3 cellular contexts compared by ENCODE assay signal in genomic region chr11:97621282-97621681, GRCh38.
TF ChIP-seq lines count a peak whose summit lies in the region.

No MANE protein-coding gene starts in this region.

TF ChIP-seq in HepG2, 621 proteins besides CTCF, POLR2A, EP300 and RAD21:
- TF ChIP-seq KLF9 (CRISPR knock-in tag; IDR thresholded peaks at IDR 0.05; ENCODE audit: low read depth) (no peak), FUBP1 (CRISPR knock-in tag; IDR thresholded peaks at IDR 0.05; ENCODE audit: borderline replicate concordance) (no peak), JUNB (CRISPR knock-in tag; IDR thresholded peaks at IDR 0.05; ENCODE audit: borderline replicate concordance) (no peak), SOX6 (IDR thresholded peaks at IDR 0.05) (no peak), SOX6 (CRISPR knock-in tag; IDR thresholded peaks at IDR 0.05) (no peak), MAFF (IDR thresholded peaks at IDR 0.05; ENCODE audit: low read depth, low read length) (peak; percentile 19; the same call in 1 of the 2 replicates), ZNF747 (CRISPR knock-in tag; IDR thresholded peaks at IDR 0.05; ENCODE audit: borderline replicate concordance) (no peak), GATAD2A (CRISPR knock-in tag; IDR thresholded peaks at IDR 0.05) (no peak), NFE2L2 (IDR thresholded peaks at IDR 0.05; ENCODE audit: low read length) (0 out of 2 replicates have a peak, but pooled peaks have one; percentile 24), SRSF9 (IDR thresholded peaks at IDR 0.05; ENCODE audit: borderline replicate concordance, insufficient read depth, low read depth, low read length, poor library complexity, severe bottlenecking) (no peak), ZNF605 (CRISPR knock-in tag; IDR thresholded peaks at IDR 0.05) (no peak), YEATS2 (CRISPR knock-in tag; IDR thresholded peaks at IDR 0.05; ENCODE audit: borderline replicate concordance) (no peak), TEF (CRISPR knock-in tag; IDR thresholded peaks at IDR 0.05) (no peak), MAFK (conservative IDR thresholded peaks at IDR 0.05 in 1 of 2, IDR thresholded peaks at IDR 0.05 in 1 of 2; ENCODE audit: low read length in 2 of 2) (peak in 1 of 2 experiments; percentile 55; a peak in 3 of 4 replicates), ZNF484 (CRISPR knock-in tag; IDR thresholded peaks at IDR 0.05; ENCODE audit: borderline replicate concordance, low read depth) (no peak), ZNF264 (CRISPR knock-in tag; IDR thresholded peaks at IDR 0.05) (no peak), ZNF788 (CRISPR knock-in tag; IDR thresholded peaks at IDR 0.05; ENCODE audit: borderline replicate concordance) (no peak), KMT2A (CRISPR knock-in tag; IDR thresholded peaks at IDR 0.05) (no peak), ZFP62 (CRISPR knock-in tag; IDR thresholded peaks at IDR 0.05) (no peak), HOXA7 (CRISPR knock-in tag; IDR thresholded peaks at IDR 0.05) (no peak), ZNF354B (CRISPR knock-in tag; IDR thresholded peaks at IDR 0.05) (no peak), ZNF34 (CRISPR knock-in tag; IDR thresholded peaks at IDR 0.05; ENCODE audit: borderline replicate concordance) (no peak), GABPA (IDR thresholded peaks at IDR 0.05; ENCODE audit: low read depth, low read length) (no peak), GABPA (CRISPR knock-in tag; IDR thresholded peaks at IDR 0.05; ENCODE audit: low read depth) (no peak)
TF ChIP-seq in HepG2: peak in this region for 3.

TF ChIP-seq in IMR-90, 13 proteins besides CTCF, POLR2A, EP300 and RAD21:
- TF ChIP-seq CHD1 (IDR thresholded peaks at IDR 0.05; ENCODE audit: low read depth, low read length) (no peak), NFE2L2 (IDR thresholded peaks at IDR 0.05; ENCODE audit: low read depth, low read length) (0 out of 2 replicates have a peak, but pooled peaks have one; percentile 10), CEBPB (IDR thresholded peaks at IDR 0.05; ENCODE audit: low read depth, low read length) (no peak), MAFK (IDR thresholded peaks at IDR 0.05; ENCODE audit: low read depth, low read length) (0 out of 2 replicates have a peak, but pooled peaks have one; percentile 1), MXI1 (IDR thresholded peaks at IDR 0.05; ENCODE audit: borderline replicate concordance, low read depth, low read length) (no peak)

TF ChIP-seq in K562, 482 proteins besides CTCF, POLR2A, EP300 and RAD21:
- TF ChIP-seq ZNF316 (IDR thresholded peaks at IDR 0.05) (peak; percentile 77), KLF16 (IDR thresholded peaks at IDR 0.05) (no peak), ZNF57 (CRISPR knock-in tag; IDR thresholded peaks at IDR 0.05) (no peak), ZFPM2 (CRISPR knock-in tag; IDR thresholded peaks at IDR 0.05) (no peak)
